In the genomic region with DNA sequence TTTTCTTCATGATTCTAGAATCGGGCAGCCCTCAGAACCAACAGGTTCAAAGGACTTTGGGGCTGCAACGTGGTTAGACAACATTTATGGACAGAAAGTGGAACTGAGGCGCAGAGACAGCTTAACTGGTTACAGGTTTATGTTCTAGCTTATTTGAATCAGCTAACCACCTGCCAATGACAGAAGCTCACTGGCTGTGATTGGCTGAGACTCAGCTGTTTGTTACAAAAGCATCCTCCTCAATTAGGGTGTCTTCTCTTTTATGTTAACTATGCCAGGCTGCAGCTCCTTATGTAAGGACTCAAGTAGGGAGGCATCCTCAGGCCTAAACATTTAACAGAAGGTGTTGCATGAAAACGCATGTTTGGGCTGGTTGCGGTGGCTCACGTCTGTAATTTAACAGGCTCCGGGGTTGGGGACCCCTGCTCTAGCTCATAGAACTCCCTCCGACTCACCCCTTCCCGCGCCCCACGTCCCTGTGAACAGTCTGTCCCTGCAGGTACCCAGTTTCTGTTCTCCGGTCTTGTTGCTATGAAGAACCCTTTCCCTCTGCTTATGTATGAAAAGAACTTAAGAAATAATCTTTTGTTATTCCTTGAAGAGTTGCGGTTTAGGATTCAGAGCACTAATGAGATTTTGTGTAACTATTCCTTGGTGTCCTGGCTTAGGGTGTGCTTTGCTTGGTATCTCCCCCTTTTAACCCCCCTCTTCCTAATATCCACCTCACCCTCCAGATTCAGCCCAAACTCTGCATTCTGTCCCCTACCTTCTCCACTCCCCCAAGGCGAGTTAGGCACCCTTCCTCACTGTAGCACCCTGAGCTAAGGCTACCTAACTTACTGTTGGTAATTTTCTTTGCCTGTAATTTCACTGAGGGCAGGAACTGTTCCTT, we compare ENCODE assay signal across 9 cellular contexts. TPM values are rescaled to one million over a fixed set of nuclear protein-coding genes. Genes with fewer than 3 reads are reported as not detected.
A peak's percentile ranks its signal among the peaks of the same experiment; 100 is the strongest.
DNase-seq lines count a peak whose midpoint lies in the region; ATAC-seq and TF ChIP-seq lines count a peak whose summit lies in the region.
"Had no signal": no experiment of that assay in that cellular context is flagged by ENCODE, and none has a peak within 500 bp of the region (broad histone marks: within the 10 kb centered on the region; RNA-seq: fewer than 3 reads in every experiment).

No MANE protein-coding gene starts in this region.

- peak overlapping the region; percentile 61 to 82 (median 74) for H3K4me3 Mint-ChIP-seq in CD4-positive, alpha-beta memory T cell
- peak overlapping the region; percentile 79 to 97 (median 81) for H3K4me3 Mint-ChIP-seq in brain
- peak overlapping the region; percentile 37 for H3K4me3 Mint-ChIP-seq in natural killer cell treated with Interleukin-12 subunit alpha and Interleukin-12 subunit beta and Interleukin-15 and Interleukin-18, amount 100 ng/mL, for 72 hours

- H3K27ac Mint-ChIP-seq in CD4-positive, alpha-beta memory T cell, result peak overlapping the region; percentile 19 to 90 (median 82)
- H3K27ac Mint-ChIP-seq in brain, result peak overlapping the region; percentile 62 to 87 (median 76)
- peak overlapping the region; percentile 61 to 75 for H3K27ac Mint-ChIP-seq in natural killer cell treated with Interleukin-12 subunit alpha and Interleukin-12 subunit beta and Interleukin-15 and Interleukin-18, amount 100 ng/mL, for 72 hours

- H3K36me3 ChIP-seq in CD4-positive, alpha-beta memory T cell (ENCODE audit: insufficient read depth, low read length), result no peaks in the 10 kb centered on the region
- no peaks in the 10 kb centered on the region for H3K36me3 ChIP-seq in Karpas-422 (ENCODE audit: insufficient read depth, low read length)

- intact Hi-C loops in CD4-positive, alpha-beta memory T cell (cut with micrococcal nuclease), result loop anchor here (2.0 kb wide), 2 partner anchors 22 to 326 kb away; no protein-coding TSS in a partner anchor

- no peaks in the 10 kb centered on the region; the same call in 1 of the 2 replicates for H4K20me1 ChIP-seq in Karpas-422 (ENCODE audit: insufficient read depth, low read depth, low read length)

- POLR2A ChIA-PET in CD4-positive, alpha-beta memory T cell (lab: Charles Lee; ENCODE audit: partially characterized antibody), result interaction anchor here (0.7 to 3.0 kb wide), 15 partner anchors 9 to 311 kb away, joined by 3 to 26 read pairs (median 3); partner anchors contain the start of gene DYNLT1

- no peaks in the 10 kb centered on the region for H3K27me3 Mint-ChIP-seq in CD4-positive, alpha-beta memory T cell
- peaks cover 3% of the 10 kb centered on the region for H3K27me3 Mint-ChIP-seq in brain
- peaks cover 0 to 2% of the 10 kb centered on the region in 2 donors for H3K27me3 Mint-ChIP-seq in natural killer cell treated with Interleukin-12 subunit alpha and Interleukin-12 subunit beta and Interleukin-15 and Interleukin-18, amount 100 ng/mL, for 72 hours

- peaks cover 35% of the 10 kb centered on the region for H3K4me1 ChIP-seq in CD4-positive, alpha-beta memory T cell (ENCODE audit: insufficient read depth, low read length)
- peaks cover 32% of the 10 kb centered on the region for H3K4me1 ChIP-seq in Karpas-422 (ENCODE audit: low read length)

- no peak for TF ChIP-seq CTCF in brain (conservative IDR thresholded peaks at IDR 0.05)

- ATAC-seq in natural killer cell treated with Interleukin-12 subunit alpha and Interleukin-12 subunit beta and Interleukin-15 and Interleukin-18, amount 100 ng/mL, for 72 hours, result no peak

- CTCF ChIA-PET in CD4-positive, alpha-beta memory T cell (lab: Charles Lee; ENCODE audit: partially characterized antibody), result interaction anchor here (0.8 to 2.4 kb wide), 7 partner anchors 10 to 344 kb away, joined by 3 to 11 read pairs (median 4); no protein-coding TSS in a partner anchor

- H3K79me2 ChIP-seq in Karpas-422 (ENCODE audit: low read length), result peaks cover 36% of the 10 kb centered on the region

- H3K9me3 Mint-ChIP-seq in CD4-positive, alpha-beta memory T cell, result peaks cover 0 to 2% (median 0%) of the 10 kb centered on the region in 8 donors
- H3K9me3 Mint-ChIP-seq in brain, result peaks cover 0 to 2% (median 0%) of the 10 kb centered on the region in 5 experiments
- H3K9me3 Mint-ChIP-seq in natural killer cell treated with Interleukin-12 subunit alpha and Interleukin-12 subunit beta and Interleukin-15 and Interleukin-18, amount 100 ng/mL, for 72 hours, result no peaks in the 10 kb centered on the region

- no peak overlapping the region for H3K27ac ChIP-seq in CD4-positive, alpha-beta memory T cell (ENCODE audit: low read depth, low read length)
- no peak overlapping the region for H3K27ac ChIP-seq in Karpas-422 (ENCODE audit: low read length)

- peak overlapping the region; percentile 88 for H3K4me2 ChIP-seq in Karpas-422 (ENCODE audit: low read depth, low read length, poor library complexity, severe bottlenecking)

- H3K27me3 ChIP-seq in CD4-positive, alpha-beta memory T cell (ENCODE audit: insufficient read depth, low read length), result no peaks in the 10 kb centered on the region
- H3K27me3 ChIP-seq in Karpas-422 (ENCODE audit: low read length), result no peaks in the 10 kb centered on the region

- H3K9me3 ChIP-seq in CD4-positive, alpha-beta memory T cell (ENCODE audit: control insufficient read depth in 1 of 2, low read length in 2 of 2), result no peaks in the 10 kb centered on the region
- no peaks in the 10 kb centered on the region for H3K9me3 ChIP-seq in Karpas-422 (ENCODE audit: low read length)

- H3K9me2 ChIP-seq in Karpas-422 (replicated peaks; ENCODE audit: insufficient read depth, low read length), result no peaks in the 10 kb centered on the region

- no peak for DNase-seq in CD4-positive, alpha-beta memory T cell
- no peak for DNase-seq in Karpas-422
- DNase-seq in natural killer cell treated with Interleukin-12 subunit alpha and Interleukin-12 subunit beta and Interleukin-15 and Interleukin-18, amount 100 ng/mL, for 72 hours (ENCODE audit: low spot score), result no peak
- no peak for DNase-seq in activated CD4-positive, CD25-positive, alpha-beta regulatory T cell treated with anti-CD3 and anti-CD28 coated beads, Interleukin-2, amount 50 U/mL, for 72 hours
- no peak for DNase-seq in NCI-H2029 (lab: John Stamatoyannopoulos, UW)
- no peak for DNase-seq in globus pallidus (ENCODE audit: low spot score)
- no peak for DNase-seq in amygdala (lab: John Stamatoyannopoulos, UW)
- DNase-seq: DMS 273 treated with DMSO at 0.1 percent for 48 hours had no signal

- H3K4me1 Mint-ChIP-seq in CD4-positive, alpha-beta memory T cell, result peaks cover 21 to 35% (median 31%) of the 10 kb centered on the region in 4 donors
- H3K4me1 Mint-ChIP-seq in brain, result peaks cover 53% of the 10 kb centered on the region
- H3K4me1 Mint-ChIP-seq in natural killer cell treated with Interleukin-12 subunit alpha and Interleukin-12 subunit beta and Interleukin-15 and Interleukin-18, amount 100 ng/mL, for 72 hours (ENCODE audit: low read depth in 2 of 2), result peaks cover 26 to 29% of the 10 kb centered on the region in 2 donors

- no peak overlapping the region for H3K4me3 ChIP-seq in CD4-positive, alpha-beta memory T cell (ENCODE audit: low read length in 2 of 2)
- H3K4me3 ChIP-seq in Karpas-422 (ENCODE audit: low read length), result no peak overlapping the region; the same call in 1 of the 2 replicates

- H3K36me3 Mint-ChIP-seq in CD4-positive, alpha-beta memory T cell, result peaks cover 0 to 5% of the 10 kb centered on the region in 2 donors
- no peaks in the 10 kb centered on the region for H3K36me3 Mint-ChIP-seq in brain
- peaks cover 8% of the 10 kb centered on the region for H3K36me3 Mint-ChIP-seq in natural killer cell treated with Interleukin-12 subunit alpha and Interleukin-12 subunit beta and Interleukin-15 and Interleukin-18, amount 100 ng/mL, for 72 hours

- peak overlapping the region; percentile 11; the same call in 1 of the 2 replicates for H2AFZ ChIP-seq in Karpas-422 (ENCODE audit: low read length)

- no peak overlapping the region for H3K9ac ChIP-seq in Karpas-422 (ENCODE audit: low read length)

RNA-seq across cellular contexts. Expression of gene TMEM181, which starts 1.2 kb away (rescaled TPM):
- total RNA-seq in CD4-positive, alpha-beta memory T cell, result 10 to 100 TPM; 26.1 to 28.0 TPM
- polyA plus RNA-seq in CD4-positive, alpha-beta memory T cell, result 1 to 10 TPM; 4.3 to 8.1 TPM
- 10.8 and 15.4 TPM in 2 replicates for total RNA-seq in Karpas-422 (2014; rRNA removed; shearing (Covaris generic); ENCODE audit: low replicate concordance)
- 27.3 TPM for polyA plus RNA-seq in brain (ENCODE audit: insufficient read depth, low read depth, low replicate concordance)
- 10 to 100 TPM; 19.6 to 30.9 TPM for total RNA-seq in natural killer cell treated with Interleukin-12 subunit alpha and Interleukin-12 subunit beta and Interleukin-15 and Interleukin-18, amount 100 ng/mL, for 72 hours
